Comparison of ENCODE assay signal across 1 cellular context in genomic region chr1:970242-970972, GRCh38.
A peak's percentile ranks its signal among the peaks of the same experiment; 100 is the strongest.
TF ChIP-seq lines count a peak whose summit lies in the region.

No MANE protein-coding gene starts in this region.

TF ChIP-seq in K562, 482 proteins besides CTCF, POLR2A, EP300 and RAD21:
- TF ChIP-seq MBD2 (IDR thresholded peaks at IDR 0.05; ENCODE audit: borderline replicate concordance, low read depth) (no peak), RBM14 (IDR thresholded peaks at IDR 0.05; ENCODE audit: borderline replicate concordance, insufficient read depth, low read depth, low read length) (0 out of 2 replicates have a peak, but pooled peaks have one; percentile 39)
